Comparison of ENCODE assay signal across 12 cellular contexts in the genomic region with DNA sequence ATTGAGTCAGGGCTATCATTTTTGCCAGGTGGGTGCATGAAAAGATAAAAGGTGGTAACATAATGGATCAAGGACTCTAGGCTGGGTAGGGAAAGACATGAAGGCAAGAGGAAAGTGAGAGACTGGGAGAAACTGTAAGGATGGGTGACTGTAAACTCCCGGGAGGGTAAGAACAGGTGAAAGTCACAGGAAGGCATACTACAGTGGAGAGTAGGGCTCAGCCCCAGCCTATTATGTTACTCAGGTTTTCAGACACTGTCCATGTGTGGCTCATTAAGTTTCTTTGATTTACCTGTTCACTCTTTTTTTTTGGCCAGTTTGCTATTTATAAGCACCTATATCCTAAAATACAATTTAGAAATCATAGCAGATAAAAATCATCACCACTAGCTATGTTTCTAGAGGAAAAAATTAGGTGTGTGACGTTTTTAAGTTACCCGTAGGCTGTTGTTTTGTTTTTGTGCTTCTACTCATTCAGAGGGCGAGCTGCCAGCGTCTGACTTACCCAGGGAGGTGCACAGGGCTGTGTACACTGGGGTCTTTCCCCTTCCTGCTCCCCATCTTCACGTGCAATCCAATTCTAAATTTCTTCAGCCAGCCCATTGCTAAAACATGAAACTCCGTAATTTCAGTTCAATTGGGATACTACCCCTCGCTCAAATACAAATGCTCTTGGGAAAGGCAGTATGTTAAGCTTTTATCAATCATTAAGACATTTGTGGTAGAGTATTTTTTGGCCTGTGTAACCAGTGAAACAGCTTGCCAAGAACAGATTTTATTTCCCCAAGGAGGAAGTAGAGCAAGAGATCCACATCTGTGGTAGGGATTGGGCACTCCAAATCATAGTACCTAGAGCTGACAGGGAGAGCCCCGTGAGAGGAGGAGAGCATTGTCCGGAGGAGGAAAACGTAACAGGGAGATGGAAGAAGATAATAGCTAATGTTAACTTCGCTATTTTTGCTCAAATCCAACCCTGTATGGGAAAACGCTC. TPM values are rescaled to one million over a fixed set of nuclear protein-coding genes. Genes with fewer than 3 reads are reported as not detected.
DNase-seq lines count a peak whose midpoint lies in the region; ATAC-seq and TF ChIP-seq lines count a peak whose summit lies in the region.
"Had no signal": no experiment of that assay in that cellular context is flagged by ENCODE, and none has a peak within 500 bp of the region (broad histone marks: within the 10 kb centered on the region; RNA-seq: fewer than 3 reads in every experiment).

No MANE protein-coding gene starts in this region.

- no peak overlapping the region for H3K4me3 ChIP-seq in AG10803 (ENCODE audit: low read length)
- H3K4me3 ChIP-seq in epithelial cell of proximal tubule (ENCODE audit: low read depth, low read length) = peak overlapping the region; percentile 10
- peak overlapping the region; percentile 45 for H3K4me3 ChIP-seq in neural cell (ENCODE audit: low read length)
- H3K4me3 ChIP-seq: BLaER1 treated with 17β-estradiol and CSF1 and Interleukin-3, amounts not matched to agents 10 nM and 100 nM had no signal

- no peaks in the 10 kb centered on the region for H3K27me3 Mint-ChIP-seq in activated T-helper 17 cell treated with anti-CD3 and anti-CD28 coated beads, Interleukin-2, amount 50 U/mL, for 72 hours

- TF ChIP-seq EP300 in neural cell (conservative IDR thresholded peaks at IDR 0.05; ENCODE audit: poor library complexity, severe bottlenecking) = no peak

- H3K4me1 Mint-ChIP-seq in activated T-helper 17 cell treated with anti-CD3 and anti-CD28 coated beads, Interleukin-2, amount 50 U/mL, for 72 hours = no peaks in the 10 kb centered on the region

- H3K9me2 ChIP-seq in neural cell (ENCODE audit: insufficient read depth, low read length) = no peaks in the 10 kb centered on the region

- no peaks in the 10 kb centered on the region for H3K27me3 ChIP-seq in neural cell (ENCODE audit: insufficient read depth, low read depth, low read length)
- H3K27me3 ChIP-seq: BLaER1 treated with 17β-estradiol and CSF1 and Interleukin-3, amounts not matched to agents 10 nM and 100 nM had no signal

- DNase-seq in AG10803 (ENCODE audit: low read depth) (peak; percentile 47), NCI-H446 treated with DMSO at 0.1 percent for 48 hours (lab: John Stamatoyannopoulos, UW) (peak; percentile 69), epithelial cell of proximal tubule (ENCODE audit: low read depth) (no peak), cortex of kidney (lab: John Stamatoyannopoulos, UW) (no peak), NK-92 (lab: John Stamatoyannopoulos, UW; ENCODE audit: unreplicated experiment) (no peak), HT-29 (ENCODE audit: low spot score) (no peak)
- DNase-seq: activated CD4-positive, alpha-beta T cell treated with anti-CD3 and anti-CD28 coated beads, Interleukin-2, amount 50 U/mL, for 48 hours; activated naive CD4-positive, alpha-beta T cell treated with anti-CD3 and anti-CD28 coated beads for 36 hours had no signal

- peak overlapping the region; percentile 76 for H3K27ac ChIP-seq in neural cell (ENCODE audit: low read length)
- H3K27ac ChIP-seq: BLaER1 treated with 17β-estradiol and CSF1 and Interleukin-3, amounts not matched to agents 10 nM and 100 nM had no signal

- H3K4me3 Mint-ChIP-seq in activated T-helper 17 cell treated with anti-CD3 and anti-CD28 coated beads, Interleukin-2, amount 50 U/mL, for 72 hours = no peak overlapping the region
- H3K4me3 Mint-ChIP-seq: activated naive CD4-positive, alpha-beta T cell treated with anti-CD3 and anti-CD28 coated beads for 36 hours had no signal

- no peaks in the 10 kb centered on the region for H3F3A ChIP-seq in neural cell (ENCODE audit: insufficient read depth, low read length, poor library complexity, severe bottlenecking)

- no peaks in the 10 kb centered on the region for H3K36me3 ChIP-seq in neural cell (ENCODE audit: insufficient read depth, low read length)

- peak overlapping the region; percentile 18 for H3K4me2 ChIP-seq in neural cell (ENCODE audit: low read length)

- TF ChIP-seq RAD21 in neural cell (conservative IDR thresholded peaks at IDR 0.05) = no peak

- H3K27ac Mint-ChIP-seq in activated T-helper 17 cell treated with anti-CD3 and anti-CD28 coated beads, Interleukin-2, amount 50 U/mL, for 72 hours = no peak overlapping the region
- H3K27ac Mint-ChIP-seq: activated naive CD4-positive, alpha-beta T cell treated with anti-CD3 and anti-CD28 coated beads for 36 hours had no signal

- no peaks in the 10 kb centered on the region for H4K20me1 ChIP-seq in neural cell (ENCODE audit: insufficient read depth)

- peak overlapping the region; percentile 52 for H3K9ac ChIP-seq in neural cell (ENCODE audit: low read length)
- H3K9ac ChIP-seq: BLaER1 treated with 17β-estradiol and CSF1 and Interleukin-3, amounts not matched to agents 10 nM and 100 nM had no signal

- no peak for TF ChIP-seq CTCF in AG10803 (conservative IDR thresholded peaks at IDR 0.05; ENCODE audit: low read length)
- no peak for TF ChIP-seq CTCF in epithelial cell of proximal tubule (conservative IDR thresholded peaks at IDR 0.05; ENCODE audit: low read depth, low read length)
- TF ChIP-seq CTCF in neural cell (IDR thresholded peaks at IDR 0.05; ENCODE audit: poor library complexity, severe bottlenecking) = no peak

- peaks cover 3% of the 10 kb centered on the region for H3K9me3 Mint-ChIP-seq in activated T-helper 17 cell treated with anti-CD3 and anti-CD28 coated beads, Interleukin-2, amount 50 U/mL, for 72 hours

- H2AFZ ChIP-seq in neural cell (ENCODE audit: low read depth, low read length) = peak overlapping the region; percentile 4

- peaks cover 17% of the 10 kb centered on the region for H3K36me3 Mint-ChIP-seq in activated T-helper 17 cell treated with anti-CD3 and anti-CD28 coated beads, Interleukin-2, amount 50 U/mL, for 72 hours (ENCODE audit: low read depth)

- no peaks in the 10 kb centered on the region for H3K9me3 ChIP-seq in neural cell (ENCODE audit: low read length)

- ATAC-seq in activated T-helper 17 cell treated with anti-CD3 and anti-CD28 coated beads, Interleukin-2, amount 50 U/mL, for 72 hours (replicated peaks) = no peak

- H3K79me2 ChIP-seq in neural cell (replicated peaks; ENCODE audit: insufficient read depth, low read length) = no peaks in the 10 kb centered on the region

TF ChIP-seq in neural cell, 6 proteins besides CTCF, POLR2A, EP300 and RAD21:
- TF ChIP-seq POLR2AphosphoS5 (IDR thresholded peaks at IDR 0.05) = no peak
- no peak for TF ChIP-seq SMC3 (conservative IDR thresholded peaks at IDR 0.05; ENCODE audit: poor library complexity)
- TF ChIP-seq MXI1 (conservative IDR thresholded peaks at IDR 0.05; ENCODE audit: poor library complexity, severe bottlenecking) = no peak
- TF ChIP-seq EZH2 (IDR thresholded peaks at IDR 0.05; ENCODE audit: borderline replicate concordance, insufficient read depth, low read length, poor library complexity, severe bottlenecking) = no peak
- TF ChIP-seq TAF1 (IDR thresholded peaks at IDR 0.05; ENCODE audit: low read depth) = no peak
- TF ChIP-seq, protein P1, sequence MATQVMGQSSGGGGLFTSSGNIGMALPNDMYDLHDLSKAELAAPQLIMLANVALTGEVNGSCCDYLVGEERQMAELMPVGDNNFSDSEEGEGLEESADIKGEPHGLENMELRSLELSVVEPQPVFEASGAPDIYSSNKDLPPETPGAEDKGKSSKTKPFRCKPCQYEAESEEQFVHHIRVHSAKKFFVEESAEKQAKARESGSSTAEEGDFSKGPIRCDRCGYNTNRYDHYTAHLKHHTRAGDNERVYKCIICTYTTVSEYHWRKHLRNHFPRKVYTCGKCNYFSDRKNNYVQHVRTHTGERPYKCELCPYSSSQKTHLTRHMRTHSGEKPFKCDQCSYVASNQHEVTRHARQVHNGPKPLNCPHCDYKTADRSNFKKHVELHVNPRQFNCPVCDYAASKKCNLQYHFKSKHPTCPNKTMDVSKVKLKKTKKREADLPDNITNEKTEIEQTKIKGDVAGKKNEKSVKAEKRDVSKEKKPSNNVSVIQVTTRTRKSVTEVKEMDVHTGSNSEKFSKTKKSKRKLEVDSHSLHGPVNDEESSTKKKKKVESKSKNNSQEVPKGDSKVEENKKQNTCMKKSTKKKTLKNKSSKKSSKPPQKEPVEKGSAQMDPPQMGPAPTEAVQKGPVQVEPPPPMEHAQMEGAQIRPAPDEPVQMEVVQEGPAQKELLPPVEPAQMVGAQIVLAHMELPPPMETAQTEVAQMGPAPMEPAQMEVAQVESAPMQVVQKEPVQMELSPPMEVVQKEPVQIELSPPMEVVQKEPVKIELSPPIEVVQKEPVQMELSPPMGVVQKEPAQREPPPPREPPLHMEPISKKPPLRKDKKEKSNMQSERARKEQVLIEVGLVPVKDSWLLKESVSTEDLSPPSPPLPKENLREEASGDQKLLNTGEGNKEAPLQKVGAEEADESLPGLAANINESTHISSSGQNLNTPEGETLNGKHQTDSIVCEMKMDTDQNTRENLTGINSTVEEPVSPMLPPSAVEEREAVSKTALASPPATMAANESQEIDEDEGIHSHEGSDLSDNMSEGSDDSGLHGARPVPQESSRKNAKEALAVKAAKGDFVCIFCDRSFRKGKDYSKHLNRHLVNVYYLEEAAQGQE (IDR thresholded peaks at IDR 0.05; ENCODE audit: borderline replicate concordance) = no peak

RNA-seq across cellular contexts. Expression of a gene that starts 21.7 kb away (rescaled TPM):
- total RNA-seq in epithelial cell of proximal tubule = under 0.01 TPM in 1 of 2 replicates, not detected in the other
- polyA plus RNA-seq in neural cell = 0.96 and 1.8 TPM in 2 replicates
- polyA minus RNA-seq in neural cell = 1.3 and 1.5 TPM in 2 replicates
- not detected for total RNA-seq in activated T-helper 17 cell treated with anti-CD3 and anti-CD28 coated beads, Interleukin-2, amount 50 U/mL, for 72 hours
- not detected in 2 replicates for total RNA-seq in HT-29 (2014; rRNA removed; shearing (Covaris generic))
- total RNA-seq: activated naive CD4-positive, alpha-beta T cell treated with anti-CD3 and anti-CD28 coated beads for 36 hours; M059J had no signal

Comparison
In these comparisons a context has a peak if more than half of its experiments do, and no peak if none do; other contexts are left out.
1. DNase-seq: peak in AG10803 (single experiment) and NCI-H446 treated with DMSO at 0.1 percent for 48 hours (single experiment); none in epithelial cell of proximal tubule (single experiment), cortex of kidney (single experiment), NK-92 (single experiment) and HT-29 (single experiment).